23 cellular contexts compared by ENCODE assay signal in the genomic region with DNA sequence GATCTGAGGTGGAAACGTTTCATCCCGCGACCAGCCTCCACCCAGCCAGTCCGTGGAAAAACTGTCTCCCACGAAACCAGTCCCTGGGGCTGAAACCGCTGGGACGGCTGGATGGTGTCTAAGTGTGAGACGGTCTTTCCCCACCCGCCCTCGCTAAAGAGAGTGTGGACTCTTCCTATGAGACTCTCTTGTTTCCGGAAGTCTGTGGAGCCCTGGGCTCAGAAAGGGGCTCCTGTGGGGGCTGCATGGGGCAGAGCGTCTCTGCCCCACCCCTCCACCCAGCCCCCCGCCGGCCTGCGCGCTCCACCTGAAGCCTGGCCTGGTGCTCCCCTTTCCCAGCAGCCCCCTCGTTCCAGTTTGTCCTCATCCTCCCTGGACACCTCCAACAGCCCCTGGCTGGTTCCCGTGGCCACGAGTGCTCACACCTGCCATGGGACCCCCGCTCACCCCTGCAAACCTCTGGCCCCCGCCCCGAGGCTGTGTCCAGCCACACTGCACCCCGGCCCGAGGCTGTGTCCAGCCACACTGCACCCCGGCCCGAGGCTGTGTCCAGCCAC. TPM values are rescaled to one million over a fixed set of nuclear protein-coding genes. Genes with fewer than 3 reads are reported as not detected.
"Had no signal": no experiment of that assay in that cellular context is flagged by ENCODE, and none has a peak within 500 bp of the region (broad histone marks: within the 10 kb centered on the region; RNA-seq: fewer than 3 reads in every experiment).

No MANE protein-coding gene starts in this region.

- H3K27me3 ChIP-seq: brain microvascular endothelial cell, colonic mucosa, foreskin keratinocyte, neural progenitor cell, pancreas, uterus had no signal

- H3K27ac Mint-ChIP-seq: activated CD4-positive, alpha-beta T cell treated with anti-CD3 and anti-CD28 coated beads, Interleukin-2, amount 10 ng/mL, durations not matched to agents 24 days and 14 days; activated CD8-positive, alpha-beta T cell treated with anti-CD3 and anti-CD28 coated beads for 36 hours; activated T-cell treated with anti-CD3 and anti-CD28 coated beads, Interleukin-2, amount 50 U/mL, for 24 hours; activated T-helper 2 cell treated with anti-CD3 and anti-CD28 coated beads, Interferon-gamma antibody, Interleukin-2, Interleukin-4, amounts not matched to agents 10 μg/mL and 5 μg/mL and 100 μg/mL, durations not matched to agents 14 hours and 24 hours and 36 hours; memory B cell; naive B cell; neural progenitor cell; T-helper 1 cell treated with Interleukin-12 subunit alpha and Interleukin-12 subunit beta and Interleukin-4 antibody, amounts not matched to agents 30 μg/mL and 1 μg/mL, for 36 hours had no signal

- H2AFZ ChIP-seq: neural progenitor cell had no signal

- H3K9me3 Mint-ChIP-seq: activated CD4-positive, alpha-beta T cell treated with anti-CD3 and anti-CD28 coated beads, Interleukin-2, amount 10 ng/mL, durations not matched to agents 24 days and 14 days; activated CD8-positive, alpha-beta T cell treated with anti-CD3 and anti-CD28 coated beads for 36 hours; activated T-cell treated with anti-CD3 and anti-CD28 coated beads, Interleukin-2, amount 50 U/mL, for 24 hours; activated T-helper 2 cell treated with anti-CD3 and anti-CD28 coated beads, Interferon-gamma antibody, Interleukin-2, Interleukin-4, amounts not matched to agents 10 μg/mL and 5 μg/mL and 100 μg/mL, durations not matched to agents 14 hours and 24 hours and 36 hours; neural progenitor cell; T-helper 1 cell treated with Interleukin-12 subunit alpha and Interleukin-12 subunit beta and Interleukin-4 antibody, amounts not matched to agents 30 μg/mL and 1 μg/mL, for 36 hours had no signal

- H3K36me3 Mint-ChIP-seq: naive B cell, neural progenitor cell had no signal

- ATAC-seq: pancreas; stimulated activated naive CD8-positive, alpha-beta T cell treated with anti-CD3 and anti-CD28 coated beads, Interleukin-15, Interleukin-2, amounts not matched to agents 100 U/mL and 50 U/mL, for 24 hours had no signal

- H3K36me3 ChIP-seq: brain microvascular endothelial cell, colonic mucosa, left ventricle myocardium inferior, neural progenitor cell, pancreas, tibial artery, uterus had no signal

- H3K4me2 ChIP-seq: neural progenitor cell had no signal

- H3K4me1 ChIP-seq: colonic mucosa, foreskin keratinocyte, left ventricle myocardium inferior, pancreas, tibial artery, uterus had no signal

- H3K9ac ChIP-seq: neural progenitor cell had no signal

- H3K4me1 Mint-ChIP-seq: activated CD4-positive, alpha-beta T cell treated with anti-CD3 and anti-CD28 coated beads, Interleukin-2, amount 10 ng/mL, durations not matched to agents 24 days and 14 days had no signal

- H3K27me3 Mint-ChIP-seq: activated CD4-positive, alpha-beta T cell treated with anti-CD3 and anti-CD28 coated beads, Interleukin-2, amount 10 ng/mL, durations not matched to agents 24 days and 14 days; activated CD8-positive, alpha-beta T cell treated with anti-CD3 and anti-CD28 coated beads for 36 hours; activated T-cell treated with anti-CD3 and anti-CD28 coated beads, Interleukin-2, amount 50 U/mL, for 24 hours had no signal

- H3K9me3 ChIP-seq: colonic mucosa, left ventricle myocardium inferior, mucosa of descending colon, pancreas, tibial artery, uterus had no signal

- DNase-seq: activated CD4-positive, alpha-beta T cell treated with anti-CD3 and anti-CD28 coated beads, Interleukin-2, amount 10 ng/mL, durations not matched to agents 24 days and 14 days; activated naive CD4-positive, alpha-beta T cell treated with anti-CD3 and anti-CD28 coated beads, Interleukin-2, amount 50 U/mL, for 16 hours; activated T-cell treated with anti-CD3 and anti-CD28 coated beads, Interleukin-2, amount 50 U/mL, for 24 hours; brain microvascular endothelial cell; central memory CD4-positive, alpha-beta T cell; colonic mucosa; foreskin keratinocyte; glutamatergic neuron; hypothalamus; left ventricle myocardium inferior; naive B cell; stimulated activated naive CD8-positive, alpha-beta T cell treated with anti-CD3 and anti-CD28 coated beads, Interleukin-15, Interleukin-2, amounts not matched to agents 100 U/mL and 50 U/mL, for 24 hours; substantia nigra; uterus had no signal

- H3K4me3 Mint-ChIP-seq: activated CD4-positive, alpha-beta T cell treated with anti-CD3 and anti-CD28 coated beads, Interleukin-2, amount 10 ng/mL, durations not matched to agents 24 days and 14 days; activated CD8-positive, alpha-beta T cell treated with anti-CD3 and anti-CD28 coated beads for 36 hours; activated T-cell treated with anti-CD3 and anti-CD28 coated beads, Interleukin-2, amount 50 U/mL, for 24 hours; memory B cell; neural progenitor cell; T-helper 1 cell treated with Interleukin-12 subunit alpha and Interleukin-12 subunit beta and Interleukin-4 antibody, amounts not matched to agents 30 μg/mL and 1 μg/mL, for 36 hours had no signal

- H3K27ac ChIP-seq: brain microvascular endothelial cell, colonic mucosa, foreskin keratinocyte, left ventricle myocardium inferior, neural progenitor cell, pancreas, tibial artery, uterus had no signal

- H3K4me3 ChIP-seq: colonic mucosa, left ventricle myocardium inferior, mucosa of descending colon, neural progenitor cell, pancreas, tibial artery, uterus had no signal

RNA-seq across cellular contexts. Expression of gene CFAP46, which starts 28.7 kb away (rescaled TPM):
- total RNA-seq: activated CD4-positive, alpha-beta T cell treated with anti-CD3 and anti-CD28 coated beads, Interleukin-2, amount 10 ng/mL, durations not matched to agents 24 days and 14 days; activated T-helper 2 cell treated with anti-CD3 and anti-CD28 coated beads, Interferon-gamma antibody, Interleukin-2, Interleukin-4, amounts not matched to agents 10 μg/mL and 5 μg/mL and 100 μg/mL, durations not matched to agents 14 hours and 24 hours and 36 hours; skeletal muscle tissue had no signal
